1 cellular context compared by ENCODE assay signal in genomic region chr15:31473384-31474058, GRCh38.
TF ChIP-seq lines count a peak whose summit lies in the region.

No MANE protein-coding gene starts in this region.

TF ChIP-seq in GM12878, 131 proteins besides CTCF, POLR2A, EP300 and RAD21 (continued from another document):
- TF ChIP-seq RELA (IDR thresholded peaks at IDR 0.05; ENCODE audit: borderline replicate concordance, partially characterized antibody) (no peak), GABPA (IDR thresholded peaks at IDR 0.05; ENCODE audit: low read depth) (no peak), SPI1 (IDR thresholded peaks at IDR 0.05; ENCODE audit: borderline replicate concordance, insufficient read depth, low read depth, low read length) (peak; percentile 55; the same call in 1 of the 2 replicates)
